Comparison of ENCODE assay signal across 26 cellular contexts in genomic region chr20:51054233-51054632, GRCh38. TPM values are rescaled to one million over a fixed set of nuclear protein-coding genes. Genes with fewer than 3 reads are reported as not detected.
"Had no signal": no experiment of that assay in that cellular context is flagged by ENCODE, and none has a peak within 500 bp of the region (broad histone marks: within the 10 kb centered on the region; RNA-seq: fewer than 3 reads in every experiment).

No MANE protein-coding gene starts in this region.

- H3K4me1 ChIP-seq: ascending aorta, body of pancreas, Peyer's patch had no signal

- H3K9me3 ChIP-seq: ascending aorta, body of pancreas, Peyer's patch had no signal

- H3K4me3 ChIP-seq: ascending aorta, body of pancreas, Peyer's patch had no signal

- H3K27ac Mint-ChIP-seq: activated B cell treated with CpG ODN at 0.5 μM for 24 hours; activated CD4-positive, alpha-beta memory T cell treated with anti-CD3 and anti-CD28 coated beads for 36 hours; activated CD4-positive, alpha-beta T cell treated with anti-CD3 and anti-CD28 coated beads, Interleukin-2, amount 10 ng/mL, durations not matched to agents 7 days and 5 days; activated naive CD4-positive, alpha-beta T cell treated with anti-CD3 and anti-CD28 coated beads, Interleukin-2, amount 50 U/mL, for 72 hours; activated naive CD8-positive, alpha-beta T cell treated with anti-CD3 and anti-CD28 coated beads, Interleukin-2, amount 50 U/mL, for 24 hours; T-helper 1 cell treated with Interleukin-12 subunit alpha and Interleukin-12 subunit beta and Interleukin-4 antibody, amounts not matched to agents 30 μg/mL and 1 μg/mL, for 36 hours had no signal

- H3K4me3 Mint-ChIP-seq: activated B cell treated with CpG ODN at 0.5 μM for 24 hours; activated CD4-positive, alpha-beta memory T cell treated with anti-CD3 and anti-CD28 coated beads for 36 hours; activated CD4-positive, alpha-beta T cell treated with anti-CD3 and anti-CD28 coated beads, Interleukin-2, amount 10 ng/mL, durations not matched to agents 7 days and 5 days; activated naive CD8-positive, alpha-beta T cell treated with anti-CD3 and anti-CD28 coated beads, Interleukin-2, amount 50 U/mL, for 24 hours; activated T-cell treated with anti-CD3 and anti-CD28 coated beads, Interleukin-2, amount 50 U/mL, for 4 hours; T-helper 1 cell treated with Interleukin-12 subunit alpha and Interleukin-12 subunit beta and Interleukin-4 antibody, amounts not matched to agents 30 μg/mL and 1 μg/mL, for 36 hours had no signal

- H3K9me3 Mint-ChIP-seq: activated B cell treated with CpG ODN at 0.5 μM for 24 hours; activated CD4-positive, alpha-beta memory T cell treated with anti-CD3 and anti-CD28 coated beads for 36 hours; activated CD4-positive, alpha-beta T cell treated with anti-CD3 and anti-CD28 coated beads, Interleukin-2, amount 10 ng/mL, durations not matched to agents 7 days and 5 days; activated naive CD8-positive, alpha-beta T cell treated with anti-CD3 and anti-CD28 coated beads, Interleukin-2, amount 50 U/mL, for 24 hours; activated T-cell treated with anti-CD3 and anti-CD28 coated beads, Interleukin-2, amount 50 U/mL, for 4 hours; T-helper 1 cell treated with Interleukin-12 subunit alpha and Interleukin-12 subunit beta and Interleukin-4 antibody, amounts not matched to agents 30 μg/mL and 1 μg/mL, for 36 hours had no signal

- DNase-seq: activated B cell treated with CpG ODN at 0.5 μM for 24 hours; activated CD4-positive, alpha-beta memory T cell treated with anti-CD3 and anti-CD28 coated beads for 36 hours; activated CD4-positive, alpha-beta T cell treated with anti-CD3 and anti-CD28 coated beads for 1 hour; activated CD4-positive, alpha-beta T cell treated with anti-CD3 and anti-CD28 coated beads, Interleukin-2, amount 10 ng/mL, durations not matched to agents 7 days and 5 days; activated CD8-positive, alpha-beta memory T cell treated with anti-CD3 and anti-CD28 coated beads for 24 hours; activated effector memory CD4-positive, alpha-beta T cell treated with anti-CD3 and anti-CD28 coated beads, Interleukin-2, amount 50 U/mL, for 16 hours; activated naive CD4-positive, alpha-beta T cell treated with Interleukin-2 at 50 U/mL for 16 hours; activated naive CD8-positive, alpha-beta T cell treated with anti-CD3 and anti-CD28 coated beads, Interleukin-2, amount 50 U/mL, for 24 hours; activated T-cell treated with anti-CD3 and anti-CD28 coated beads, Interleukin-2, amount 50 U/mL, for 4 hours; amniotic stem cell; body of pancreas; central memory CD4-positive, alpha-beta T cell; IMR-90; Kasumi-1; KBM-7; NCI-H1694; NCI-H2029; NCI-H2107; NCI-H510A; NCI-H774; NK-92 treated with Interleukin-12 subunit alpha and Interleukin-12 subunit beta, amount 100 ng/mL, for 24 hours; Peyer's patch; SHP77 treated with DMSO at 0.1 percent for 48 hours had no signal

- H3K36me3 Mint-ChIP-seq: activated CD4-positive, alpha-beta memory T cell treated with anti-CD3 and anti-CD28 coated beads for 36 hours had no signal

- H3K27me3 ChIP-seq: ascending aorta, body of pancreas, Peyer's patch had no signal

- H3K4me1 Mint-ChIP-seq: activated B cell treated with CpG ODN at 0.5 μM for 24 hours; activated CD4-positive, alpha-beta T cell treated with anti-CD3 and anti-CD28 coated beads, Interleukin-2, amount 10 ng/mL, durations not matched to agents 7 days and 5 days had no signal

- H3K27ac ChIP-seq: ascending aorta, body of pancreas, Peyer's patch had no signal

- H3K36me3 ChIP-seq: ascending aorta, Peyer's patch had no signal

RNA-seq across cellular contexts. Expression of gene KCNG1, which starts 31.3 kb away (rescaled TPM):
- total RNA-seq: activated CD4-positive, alpha-beta T cell treated with anti-CD3 and anti-CD28 coated beads, Interleukin-2, amount 10 ng/mL, durations not matched to agents 7 days and 5 days had no signal
